Comparison of ENCODE assay signal across 1 cellular context in genomic region chr3:48594431-48595049, GRCh38.
TF ChIP-seq lines count a peak whose summit lies in the region.

No MANE protein-coding gene starts in this region.

TF ChIP-seq in HepG2, 621 proteins besides CTCF, POLR2A, EP300 and RAD21 (continued from another document):
- TF ChIP-seq AHDC1 (CRISPR knock-in tag; IDR thresholded peaks at IDR 0.05; ENCODE audit: borderline replicate concordance): no peak
- no peak for TF ChIP-seq TOE1 (CRISPR knock-in tag; IDR thresholded peaks at IDR 0.05)
- TF ChIP-seq ZNF749 (CRISPR knock-in tag; IDR thresholded peaks at IDR 0.05; ENCODE audit: borderline replicate concordance): no peak
- no peak for TF ChIP-seq GPBP1L1 (CRISPR knock-in tag; IDR thresholded peaks at IDR 0.05)
- TF ChIP-seq ZNF501 (CRISPR knock-in tag; IDR thresholded peaks at IDR 0.05): no peak
- no peak for TF ChIP-seq ZNF256 (CRISPR knock-in tag; conservative IDR thresholded peaks at IDR 0.05)
- no peak for TF ChIP-seq ZNF44 (CRISPR knock-in tag; IDR thresholded peaks at IDR 0.05)
- TF ChIP-seq ZBTB4 (CRISPR knock-in tag; IDR thresholded peaks at IDR 0.05; ENCODE audit: borderline replicate concordance): peak; percentile 48; the same call in 1 of the 2 replicates
- 0 out of 2 replicates have a peak, but pooled peaks have one; percentile 16 for TF ChIP-seq RXRA (CRISPR knock-in tag; IDR thresholded peaks at IDR 0.05)
- no peak for TF ChIP-seq NRL (CRISPR knock-in tag; IDR thresholded peaks at IDR 0.05; ENCODE audit: borderline replicate concordance)
- no peak for TF ChIP-seq ZNF317 (CRISPR knock-in tag; IDR thresholded peaks at IDR 0.05)
- no peak for TF ChIP-seq ERF (CRISPR knock-in tag; IDR thresholded peaks at IDR 0.05)
- no peak for TF ChIP-seq TFDP2 (CRISPR knock-in tag; IDR thresholded peaks at IDR 0.05)
- TF ChIP-seq ZBTB33 (CRISPR knock-in tag; IDR thresholded peaks at IDR 0.05): peak; percentile 96
- TF ChIP-seq ZNF766 (CRISPR knock-in tag; IDR thresholded peaks at IDR 0.05; ENCODE audit: borderline replicate concordance): no peak
- no peak for TF ChIP-seq FOXJ3 (CRISPR knock-in tag; IDR thresholded peaks at IDR 0.05; ENCODE audit: borderline replicate concordance)
- no peak for TF ChIP-seq TERF1 (CRISPR knock-in tag; IDR thresholded peaks at IDR 0.05)
- TF ChIP-seq ZNF232 (CRISPR knock-in tag; IDR thresholded peaks at IDR 0.05; ENCODE audit: borderline replicate concordance): no peak
- no peak for TF ChIP-seq ZNF143 (CRISPR knock-in tag; IDR thresholded peaks at IDR 0.05)
- no peak for TF ChIP-seq SRSF9 (IDR thresholded peaks at IDR 0.05; ENCODE audit: borderline replicate concordance, insufficient read depth, low read depth, low read length, poor library complexity, severe bottlenecking)
- no peak for TF ChIP-seq ZNF503 (CRISPR knock-in tag; IDR thresholded peaks at IDR 0.05)
- no peak for TF ChIP-seq DBP (CRISPR knock-in tag; IDR thresholded peaks at IDR 0.05; ENCODE audit: not compliant biosample characterization)
- TF ChIP-seq ELF1 (CRISPR knock-in tag; IDR thresholded peaks at IDR 0.05): no peak
- no peak for TF ChIP-seq PTBP1 (IDR thresholded peaks at IDR 0.05; ENCODE audit: low read depth, low read length, poor library complexity, severe bottlenecking)
- no peak for TF ChIP-seq RELA (CRISPR knock-in tag; IDR thresholded peaks at IDR 0.05)
- TF ChIP-seq ZKSCAN8 (CRISPR knock-in tag; IDR thresholded peaks at IDR 0.05; ENCODE audit: borderline replicate concordance): no peak
- no peak for TF ChIP-seq ZNF530 (CRISPR knock-in tag; IDR thresholded peaks at IDR 0.05; ENCODE audit: low read depth)
- TF ChIP-seq ZNF496 (CRISPR knock-in tag; IDR thresholded peaks at IDR 0.05; ENCODE audit: insufficient replicate concordance): no peak
- TF ChIP-seq ATF3 (CRISPR knock-in tag; IDR thresholded peaks at IDR 0.05): no peak
- TF ChIP-seq MXD4 (CRISPR knock-in tag; IDR thresholded peaks at IDR 0.05): no peak
- TF ChIP-seq ARID4A (CRISPR knock-in tag; IDR thresholded peaks at IDR 0.05; ENCODE audit: borderline replicate concordance): no peak
- TF ChIP-seq ZBTB21 (CRISPR knock-in tag; IDR thresholded peaks at IDR 0.05): no peak
- peak; percentile 76 for TF ChIP-seq ZFX (CRISPR knock-in tag; IDR thresholded peaks at IDR 0.05; ENCODE audit: low read depth)
- 0 out of 2 replicates have a peak, but pooled peaks have one; percentile 13 for TF ChIP-seq NR2F6 (IDR thresholded peaks at IDR 0.05)
- TF ChIP-seq NR2F6 (CRISPR knock-in tag; IDR thresholded peaks at IDR 0.05): no peak
- TF ChIP-seq ISX (CRISPR knock-in tag; conservative IDR thresholded peaks at IDR 0.05): no peak
